Comparison of ENCODE assay signal across 1 cellular context in the genomic region with DNA sequence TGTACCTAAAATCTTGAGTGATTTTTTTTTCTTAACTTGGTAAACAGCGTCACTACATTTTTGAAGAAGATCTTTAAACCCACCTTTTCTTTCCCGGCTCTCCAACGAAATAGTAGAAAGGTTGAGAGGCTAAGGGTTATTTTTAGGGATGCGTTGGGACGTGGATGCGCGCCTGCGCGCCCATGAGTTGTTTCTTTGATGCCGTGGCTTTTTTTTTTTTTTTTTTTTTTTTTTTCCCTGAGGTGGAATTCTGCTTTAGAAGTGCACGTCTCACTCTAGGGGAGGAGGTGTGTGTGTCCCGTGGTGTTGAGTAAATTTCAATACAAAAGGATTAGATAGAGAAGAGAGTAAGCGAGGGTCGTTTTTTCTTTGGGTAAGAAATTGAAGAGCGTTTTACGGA.
TF ChIP-seq lines count a peak whose summit lies in the region.

No MANE protein-coding gene starts in this region.

TF ChIP-seq in neural cell, 6 proteins besides CTCF, POLR2A, EP300 and RAD21:
- TF ChIP-seq EZH2 (IDR thresholded peaks at IDR 0.05; ENCODE audit: borderline replicate concordance, insufficient read depth, low read length, poor library complexity, severe bottlenecking) (no peak), POLR2AphosphoS5 (IDR thresholded peaks at IDR 0.05) (peak; percentile 27)
